15 cellular contexts compared by ENCODE assay signal in genomic region chr18:48772457-48772856, GRCh38.
"Had no signal": no experiment of that assay in that cellular context is flagged by ENCODE, and none has a peak within 500 bp of the region (broad histone marks: within the 10 kb centered on the region; RNA-seq: fewer than 3 reads in every experiment).

No MANE protein-coding gene starts in this region.

- ATAC-seq: naive thymus-derived CD4-positive, alpha-beta T cell; sciatic nerve had no signal

- H3K27me3 ChIP-seq: foreskin keratinocyte, stomach, transverse colon had no signal

- DNase-seq: immature natural killer cell; naive thymus-derived CD4-positive, alpha-beta T cell; nephron progenitor cell; stimulated activated CD4-positive, alpha-beta T cell treated with anti-CD3 and anti-CD28 coated beads, Interleukin-2, amount 100 ng/mL, for 24 hours; stimulated activated CD4-positive, alpha-beta T cell treated with anti-CD3 and anti-CD28 coated beads, Interleukin-4, amount 100 ng/mL, for 4 hours; stimulated activated naive CD4-positive, alpha-beta T cell; transverse colon had no signal

- H3K9me3 ChIP-seq: prostate gland, stomach, thoracic aorta, transverse colon had no signal

- H3K27ac ChIP-seq: foreskin keratinocyte, prostate gland had no signal

- H3K36me3 ChIP-seq: prostate gland, thoracic aorta, transverse colon had no signal

- H3K4me3 ChIP-seq: prostate gland, skin epidermis, stomach, thoracic aorta, transverse colon had no signal

- H3K4me1 ChIP-seq: foreskin keratinocyte, prostate gland had no signal

- FAIRE-seq: keratinocyte had no signal

- H3K9ac ChIP-seq: parathyroid adenoma had no signal
